ENCODE assay signal across 1 cellular context in the genomic region with DNA sequence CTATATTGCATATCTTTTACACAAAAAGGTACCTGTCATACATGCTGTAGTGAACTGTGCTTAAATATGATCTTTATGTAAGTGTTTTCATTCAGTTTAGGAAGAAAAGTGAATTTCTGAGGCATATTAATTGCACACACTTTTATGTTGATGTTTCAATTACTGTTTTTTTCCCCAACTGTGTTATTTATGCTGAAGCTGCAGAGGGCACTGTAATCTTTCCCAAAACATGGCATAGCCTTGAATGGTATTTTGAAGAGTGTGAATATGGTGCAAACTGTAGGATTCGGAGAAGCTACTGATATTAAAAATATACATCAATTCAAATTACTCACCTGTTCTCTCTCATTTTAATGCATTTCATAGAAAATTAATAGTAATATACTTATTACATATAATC.
TF ChIP-seq lines count a peak whose summit lies in the region.

No MANE protein-coding gene starts in this region.

TF ChIP-seq in GM12878, 131 proteins besides CTCF, POLR2A, EP300 and RAD21:
- TF ChIP-seq, protein P1, sequence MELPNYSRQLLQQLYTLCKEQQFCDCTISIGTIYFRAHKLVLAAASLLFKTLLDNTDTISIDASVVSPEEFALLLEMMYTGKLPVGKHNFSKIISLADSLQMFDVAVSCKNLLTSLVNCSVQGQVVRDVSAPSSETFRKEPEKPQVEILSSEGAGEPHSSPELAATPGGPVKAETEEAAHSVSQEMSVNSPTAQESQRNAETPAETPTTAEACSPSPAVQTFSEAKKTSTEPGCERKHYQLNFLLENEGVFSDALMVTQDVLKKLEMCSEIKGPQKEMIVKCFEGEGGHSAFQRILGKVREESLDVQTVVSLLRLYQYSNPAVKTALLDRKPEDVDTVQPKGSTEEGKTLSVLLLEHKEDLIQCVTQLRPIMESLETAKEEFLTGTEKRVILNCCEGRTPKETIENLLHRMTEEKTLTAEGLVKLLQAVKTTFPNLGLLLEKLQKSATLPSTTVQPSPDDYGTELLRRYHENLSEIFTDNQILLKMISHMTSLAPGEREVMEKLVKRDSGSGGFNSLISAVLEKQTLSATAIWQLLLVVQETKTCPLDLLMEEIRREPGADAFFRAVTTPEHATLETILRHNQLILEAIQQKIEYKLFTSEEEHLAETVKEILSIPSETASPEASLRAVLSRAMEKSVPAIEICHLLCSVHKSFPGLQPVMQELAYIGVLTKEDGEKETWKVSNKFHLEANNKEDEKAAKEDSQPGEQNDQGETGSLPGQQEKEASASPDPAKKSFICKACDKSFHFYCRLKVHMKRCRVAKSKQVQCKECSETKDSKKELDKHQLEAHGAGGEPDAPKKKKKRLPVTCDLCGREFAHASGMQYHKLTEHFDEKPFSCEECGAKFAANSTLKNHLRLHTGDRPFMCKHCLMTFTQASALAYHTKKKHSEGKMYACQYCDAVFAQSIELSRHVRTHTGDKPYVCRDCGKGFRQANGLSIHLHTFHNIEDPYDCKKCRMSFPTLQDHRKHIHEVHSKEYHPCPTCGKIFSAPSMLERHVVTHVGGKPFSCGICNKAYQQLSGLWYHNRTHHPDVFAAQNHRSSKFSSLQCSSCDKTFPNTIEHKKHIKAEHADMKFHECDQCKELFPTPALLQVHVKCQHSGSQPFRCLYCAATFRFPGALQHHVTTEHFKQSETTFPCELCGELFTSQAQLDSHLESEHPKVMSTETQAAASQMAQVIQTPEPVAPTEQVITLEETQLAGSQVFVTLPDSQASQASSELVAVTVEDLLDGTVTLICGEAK (IDR thresholded peaks at IDR 0.05; ENCODE audit: borderline replicate concordance), result no peak
- TF ChIP-seq SMC3 (IDR thresholded peaks at IDR 0.05; ENCODE audit: borderline replicate concordance, low read length), result peak; percentile 39; the same call in 1 of the 2 replicates
